In genomic region chr20:51536116-51537069, GRCh38 we compare ENCODE assay signal across 1 cellular context.
TF ChIP-seq lines count a peak whose summit lies in the region.

No MANE protein-coding gene starts in this region.

TF ChIP-seq in GM12878, 131 proteins besides CTCF, POLR2A, EP300 and RAD21 (continued from another document):
- no peak for TF ChIP-seq HSF1 (IDR thresholded peaks at IDR 0.05; ENCODE audit: low read depth, low read length)
- TF ChIP-seq ZBED1 (IDR thresholded peaks at IDR 0.05; ENCODE audit: borderline replicate concordance) = no peak
- no peak for TF ChIP-seq IRF5 (IDR thresholded peaks at IDR 0.05; ENCODE audit: borderline replicate concordance)
